Comparison of ENCODE assay signal across 1 cellular context in the genomic region with DNA sequence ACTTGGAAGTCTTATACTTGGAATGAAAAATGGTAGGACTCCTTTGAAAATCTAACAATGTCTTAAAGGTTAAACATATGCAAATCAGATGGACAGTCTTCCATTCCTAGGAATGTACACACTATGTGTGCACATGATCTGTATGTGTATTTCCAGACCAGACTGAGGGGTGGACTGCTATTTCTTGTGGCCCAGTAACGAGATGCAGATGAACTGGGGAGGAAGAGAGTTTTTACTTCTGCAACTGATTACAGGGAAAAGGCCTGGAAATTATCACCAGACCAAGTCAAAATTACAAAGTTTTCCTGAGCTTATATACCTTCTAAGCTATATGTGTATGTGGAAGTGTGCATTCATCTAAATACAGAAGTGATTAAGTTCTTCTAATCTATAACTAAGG.
TF ChIP-seq lines count a peak whose summit lies in the region.

No MANE protein-coding gene starts in this region.

TF ChIP-seq in SK-N-SH treated with all-trans-retinoic acid at 6 μM for 48 hours, 23 proteins besides CTCF, POLR2A, EP300 and RAD21 (continued from another document):
- TF ChIP-seq, protein P1, sequence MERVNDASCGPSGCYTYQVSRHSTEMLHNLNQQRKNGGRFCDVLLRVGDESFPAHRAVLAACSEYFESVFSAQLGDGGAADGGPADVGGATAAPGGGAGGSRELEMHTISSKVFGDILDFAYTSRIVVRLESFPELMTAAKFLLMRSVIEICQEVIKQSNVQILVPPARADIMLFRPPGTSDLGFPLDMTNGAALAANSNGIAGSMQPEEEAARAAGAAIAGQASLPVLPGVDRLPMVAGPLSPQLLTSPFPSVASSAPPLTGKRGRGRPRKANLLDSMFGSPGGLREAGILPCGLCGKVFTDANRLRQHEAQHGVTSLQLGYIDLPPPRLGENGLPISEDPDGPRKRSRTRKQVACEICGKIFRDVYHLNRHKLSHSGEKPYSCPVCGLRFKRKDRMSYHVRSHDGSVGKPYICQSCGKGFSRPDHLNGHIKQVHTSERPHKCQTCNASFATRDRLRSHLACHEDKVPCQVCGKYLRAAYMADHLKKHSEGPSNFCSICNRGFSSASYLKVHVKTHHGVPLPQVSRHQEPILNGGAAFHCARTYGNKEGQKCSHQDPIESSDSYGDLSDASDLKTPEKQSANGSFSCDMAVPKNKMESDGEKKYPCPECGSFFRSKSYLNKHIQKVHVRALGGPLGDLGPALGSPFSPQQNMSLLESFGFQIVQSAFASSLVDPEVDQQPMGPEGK (CRISPR knock-in tag; IDR thresholded peaks at IDR 0.05; ENCODE audit: borderline replicate concordance) = no peak
- TF ChIP-seq GLIS3 (CRISPR knock-in tag; IDR thresholded peaks at IDR 0.05) (no peak), BACH2 (CRISPR knock-in tag; IDR thresholded peaks at IDR 0.05; ENCODE audit: borderline replicate concordance) (no peak)
- TF ChIP-seq, protein P2, sequence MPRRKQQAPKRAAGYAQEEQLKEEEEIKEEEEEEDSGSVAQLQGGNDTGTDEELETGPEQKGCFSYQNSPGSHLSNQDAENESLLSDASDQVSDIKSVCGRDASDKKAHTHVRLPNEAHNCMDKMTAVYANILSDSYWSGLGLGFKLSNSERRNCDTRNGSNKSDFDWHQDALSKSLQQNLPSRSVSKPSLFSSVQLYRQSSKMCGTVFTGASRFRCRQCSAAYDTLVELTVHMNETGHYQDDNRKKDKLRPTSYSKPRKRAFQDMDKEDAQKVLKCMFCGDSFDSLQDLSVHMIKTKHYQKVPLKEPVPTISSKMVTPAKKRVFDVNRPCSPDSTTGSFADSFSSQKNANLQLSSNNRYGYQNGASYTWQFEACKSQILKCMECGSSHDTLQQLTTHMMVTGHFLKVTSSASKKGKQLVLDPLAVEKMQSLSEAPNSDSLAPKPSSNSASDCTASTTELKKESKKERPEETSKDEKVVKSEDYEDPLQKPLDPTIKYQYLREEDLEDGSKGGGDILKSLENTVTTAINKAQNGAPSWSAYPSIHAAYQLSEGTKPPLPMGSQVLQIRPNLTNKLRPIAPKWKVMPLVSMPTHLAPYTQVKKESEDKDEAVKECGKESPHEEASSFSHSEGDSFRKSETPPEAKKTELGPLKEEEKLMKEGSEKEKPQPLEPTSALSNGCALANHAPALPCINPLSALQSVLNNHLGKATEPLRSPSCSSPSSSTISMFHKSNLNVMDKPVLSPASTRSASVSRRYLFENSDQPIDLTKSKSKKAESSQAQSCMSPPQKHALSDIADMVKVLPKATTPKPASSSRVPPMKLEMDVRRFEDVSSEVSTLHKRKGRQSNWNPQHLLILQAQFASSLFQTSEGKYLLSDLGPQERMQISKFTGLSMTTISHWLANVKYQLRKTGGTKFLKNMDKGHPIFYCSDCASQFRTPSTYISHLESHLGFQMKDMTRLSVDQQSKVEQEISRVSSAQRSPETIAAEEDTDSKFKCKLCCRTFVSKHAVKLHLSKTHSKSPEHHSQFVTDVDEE (CRISPR knock-in tag; IDR thresholded peaks at IDR 0.05) = no peak
